In the genomic region with DNA sequence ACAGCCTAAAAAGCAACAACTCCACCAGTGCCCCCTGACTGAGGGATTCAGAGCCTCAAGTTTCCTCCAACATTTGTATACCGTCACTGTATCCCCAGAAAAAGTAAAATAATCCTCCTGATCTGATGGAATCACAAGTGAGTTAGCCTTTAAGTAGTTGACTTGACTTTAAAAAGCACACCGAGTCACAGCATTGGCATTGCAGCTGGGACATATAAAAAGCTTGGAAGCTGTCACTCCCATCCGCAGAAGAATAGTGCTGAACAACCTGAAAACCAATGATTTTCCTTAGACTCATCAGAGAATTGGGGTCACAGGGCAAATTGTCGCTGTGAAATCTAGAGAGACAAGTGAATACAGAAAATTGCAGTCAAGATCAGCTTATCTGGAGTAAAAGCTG, we compare ENCODE assay signal across 1 cellular context.
TF ChIP-seq lines count a peak whose summit lies in the region.

No MANE protein-coding gene starts in this region.

TF ChIP-seq in SK-N-SH treated with all-trans-retinoic acid at 6 μM for 48 hours, 23 proteins besides CTCF, POLR2A, EP300 and RAD21 (continued from another document):
- TF ChIP-seq TOX (CRISPR knock-in tag; IDR thresholded peaks at IDR 0.05; ENCODE audit: borderline replicate concordance), result no peak
